14 cellular contexts compared by ENCODE assay signal in genomic region chr3:151798476-151798875, GRCh38. TPM values are rescaled to one million over a fixed set of nuclear protein-coding genes. Genes with fewer than 3 reads are reported as not detected.
"Had no signal": no experiment of that assay in that cellular context is flagged by ENCODE, and none has a peak within 500 bp of the region (broad histone marks: within the 10 kb centered on the region; RNA-seq: fewer than 3 reads in every experiment).

No MANE protein-coding gene starts in this region.

- H3K4me3 ChIP-seq: dorsolateral prefrontal cortex had no signal

- ATAC-seq: right cardiac atrium; stimulated activated naive CD8-positive, alpha-beta T cell treated with anti-CD3 and anti-CD28 coated beads, Interleukin-15, amount 100 ng/mL, for 72 hours had no signal

- H3K27me3 ChIP-seq: dorsolateral prefrontal cortex had no signal

- DNase-seq: activated CD4-positive, alpha-beta T cell treated with anti-CD3 and anti-CD28 coated beads, Interleukin-2, amount 10 ng/mL, durations not matched to agents 7 days and 5 days; activated CD4-positive, CD25-positive, alpha-beta regulatory T cell; activated CD8-positive, alpha-beta memory T cell treated with anti-CD3 and anti-CD28 coated beads for 24 hours; activated naive CD8-positive, alpha-beta T cell treated with anti-CD3 and anti-CD28 coated beads for 36 hours; dorsolateral prefrontal cortex; endodermal cell; hypothalamus; occipital lobe; right cardiac atrium; stimulated activated naive CD8-positive, alpha-beta T cell treated with anti-CD3 and anti-CD28 coated beads, Interleukin-15, amount 100 ng/mL, for 72 hours had no signal

- H3K27ac ChIP-seq: dorsolateral prefrontal cortex had no signal

RNA-seq across cellular contexts. Expression of gene AADAC, which starts 15.4 kb away (rescaled TPM):
- total RNA-seq: activated CD4-positive, alpha-beta T cell treated with anti-CD3 and anti-CD28 coated beads, Interleukin-2, amount 10 ng/mL, durations not matched to agents 7 days and 5 days; activated naive CD8-positive, alpha-beta T cell treated with anti-CD3 and anti-CD28 coated beads for 36 hours; activated T-helper 1 cell treated with anti-CD3 and anti-CD28 coated beads, Interleukin-12 subunit alpha, Interleukin-12 subunit beta, Interleukin-2, Interleukin-4 antibody, amounts not matched to agents 30 ng/mL and 10 ng/mL and 1 ng/mL, durations not matched to agents 14 hours and 24 hours and 36 hours; dorsolateral prefrontal cortex; endodermal cell; kidney epithelial cell; occipital lobe; T-helper 2 cell treated with Interferon-gamma antibody and Interleukin-4, amounts not matched to agents 100 ng/mL and 5 ng/mL, for 36 hours; temporal lobe had no signal
- polyA plus RNA-seq: right cardiac atrium had no signal
